Comparison of ENCODE assay signal across 9 cellular contexts in the genomic region with DNA sequence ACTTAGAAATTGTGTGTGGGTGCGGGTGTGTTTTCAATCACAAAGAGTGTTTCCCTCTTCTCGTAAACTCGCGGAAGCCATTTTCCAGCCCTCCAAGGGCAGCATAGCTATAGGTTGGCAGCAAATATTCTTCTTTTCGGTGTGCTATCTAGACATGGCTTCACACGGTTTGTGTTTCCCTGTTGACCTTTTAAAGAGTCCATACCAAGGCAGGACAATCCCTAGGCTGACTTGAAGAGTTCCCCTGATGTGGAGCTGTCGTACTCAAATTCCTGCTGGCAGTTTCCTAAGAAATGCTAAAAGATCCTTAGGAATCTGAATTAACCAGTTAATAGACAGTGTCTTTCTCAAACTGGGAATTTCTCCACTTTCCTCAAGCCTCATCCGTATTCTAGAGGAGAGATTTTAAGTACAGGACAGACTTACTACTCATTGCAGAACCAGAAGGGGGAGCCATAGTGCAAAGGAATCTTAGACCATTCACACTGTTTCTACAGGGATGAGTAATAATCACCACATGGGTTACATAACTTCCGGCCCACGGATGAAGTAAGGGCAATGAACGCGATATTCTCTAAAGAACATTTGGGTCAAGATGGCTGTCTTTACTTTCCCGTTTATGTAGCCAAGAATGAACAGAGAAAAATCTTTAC.
DNase-seq lines count a peak whose midpoint lies in the region; ATAC-seq and TF ChIP-seq lines count a peak whose summit lies in the region.
"Had no signal": no experiment of that assay in that cellular context is flagged by ENCODE, and none has a peak within 500 bp of the region (broad histone marks: within the 10 kb centered on the region; RNA-seq: fewer than 3 reads in every experiment).

No MANE protein-coding gene starts in this region.

- H3K27ac Mint-ChIP-seq in T-helper 2 cell treated with Interferon-gamma antibody and Interleukin-4, amounts not matched to agents 5 μg/mL and 100 μg/mL, for 36 hours = no peak overlapping the region
- H3K27ac Mint-ChIP-seq: activated naive CD8-positive, alpha-beta T cell treated with anti-CD3 and anti-CD28 coated beads, Interleukin-2, amount 10 ng/mL, durations not matched to agents 7 days and 5 days had no signal

- no peak overlapping the region for H3K4me3 Mint-ChIP-seq in T-helper 2 cell treated with Interferon-gamma antibody and Interleukin-4, amounts not matched to agents 5 μg/mL and 100 μg/mL, for 36 hours
- H3K4me3 Mint-ChIP-seq: activated naive CD8-positive, alpha-beta T cell treated with anti-CD3 and anti-CD28 coated beads, Interleukin-2, amount 10 ng/mL, durations not matched to agents 7 days and 5 days had no signal

- H3K36me3 ChIP-seq in heart left ventricle = no peaks in the 10 kb centered on the region
- no peaks in the 10 kb centered on the region for H3K36me3 ChIP-seq in right atrium auricular region
- H3K36me3 ChIP-seq in OCI-LY7 (ENCODE audit: insufficient read depth, low read length) = no peaks in the 10 kb centered on the region
- H3K36me3 ChIP-seq in esophagus squamous epithelium = no peaks in the 10 kb centered on the region

- peak; percentile 49 to 70 (median 60) for ATAC-seq in heart left ventricle

- no peak overlapping the region for H3K4me3 ChIP-seq in heart left ventricle
- H3K4me3 ChIP-seq in right atrium auricular region = no peak overlapping the region
- no peak overlapping the region for H3K4me3 ChIP-seq in OCI-LY7 (ENCODE audit: low read depth, low read length, poor library complexity, severe bottlenecking)
- no peak overlapping the region for H3K4me3 ChIP-seq in esophagus squamous epithelium
- H3K4me3 ChIP-seq in skeletal muscle cell (ENCODE audit: low read depth, low read length) = no peak overlapping the region

- no peaks in the 10 kb centered on the region for H3K79me2 ChIP-seq in OCI-LY7 (ENCODE audit: insufficient read depth, low read depth, low read length)

- TF ChIP-seq POLR2A in heart left ventricle (IDR thresholded peaks at IDR 0.05) (no peak), esophagus squamous epithelium (IDR thresholded peaks at IDR 0.05) (no peak)

- CTCF ChIA-PET in OCI-LY7 (lab: Charles Lee; ENCODE audit: unreplicated experiment) = no interaction called here

- H3K27ac ChIP-seq in heart left ventricle (no peak overlapping the region), right atrium auricular region (no peak overlapping the region), OCI-LY7 (ENCODE audit: low read depth, low read length, poor library complexity, severe bottlenecking) (no peak overlapping the region), esophagus squamous epithelium (no peak overlapping the region)

- H3K36me3 Mint-ChIP-seq in T-helper 2 cell treated with Interferon-gamma antibody and Interleukin-4, amounts not matched to agents 5 μg/mL and 100 μg/mL, for 36 hours (ENCODE audit: low read depth) = no peaks in the 10 kb centered on the region
- H3K36me3 Mint-ChIP-seq: activated naive CD8-positive, alpha-beta T cell treated with anti-CD3 and anti-CD28 coated beads, Interleukin-2, amount 10 ng/mL, durations not matched to agents 7 days and 5 days had no signal

- TF ChIP-seq CTCF in heart left ventricle (IDR thresholded peaks at IDR 0.05) = peak in 11 of 12 donors; percentile 17 to 59 (median 40)
- TF ChIP-seq CTCF in right atrium auricular region (IDR thresholded peaks at IDR 0.05) = peak in 1 of 2 donors; percentile 31
- peak; percentile 73 for TF ChIP-seq CTCF in OCI-LY7 (conservative IDR thresholded peaks at IDR 0.05; ENCODE audit: low read length)
- peak in 5 of 6 experiments; percentile 16 to 54 (median 18) for TF ChIP-seq CTCF in esophagus squamous epithelium (IDR thresholded peaks at IDR 0.05)

- peaks cover 0 to 8% (median 0%) of the 10 kb centered on the region in 9 donors for H3K27me3 ChIP-seq in heart left ventricle
- H3K27me3 ChIP-seq in right atrium auricular region = no peaks in the 10 kb centered on the region
- H3K27me3 ChIP-seq in esophagus squamous epithelium = no peaks in the 10 kb centered on the region

- H3K4me1 ChIP-seq in heart left ventricle = no peaks in the 10 kb centered on the region
- H3K4me1 ChIP-seq in right atrium auricular region = no peaks in the 10 kb centered on the region
- H3K4me1 ChIP-seq in OCI-LY7 (ENCODE audit: insufficient read depth, low read length, poor library complexity, severe bottlenecking) = no peaks in the 10 kb centered on the region
- no peaks in the 10 kb centered on the region for H3K4me1 ChIP-seq in esophagus squamous epithelium

- no peaks in the 10 kb centered on the region for H3K9me2 ChIP-seq in OCI-LY7 (ENCODE audit: insufficient read depth, low read length)

- H3K4me2 ChIP-seq in OCI-LY7 (ENCODE audit: low read length) = no peak overlapping the region

- no TSS peak for BruUV-seq in OCI-LY7 (replicated peaks; lab: Mats Ljungman, UMichigan)

- H3K9me3 Mint-ChIP-seq in T-helper 2 cell treated with Interferon-gamma antibody and Interleukin-4, amounts not matched to agents 5 μg/mL and 100 μg/mL, for 36 hours = peaks cover 4% of the 10 kb centered on the region

- 47 to 53% (median 51%) methylated on average over 13 of the region's 13 CpGs for WGBS in heart left ventricle, 4 donors
- WGBS in esophagus squamous epithelium, 2 donors = 55 to 58% methylated on average over 13 of the region's 13 CpGs

- no peaks in the 10 kb centered on the region for H3K27me3 Mint-ChIP-seq in T-helper 2 cell treated with Interferon-gamma antibody and Interleukin-4, amounts not matched to agents 5 μg/mL and 100 μg/mL, for 36 hours (ENCODE audit: low read depth)
- H3K27me3 Mint-ChIP-seq: activated naive CD8-positive, alpha-beta T cell treated with anti-CD3 and anti-CD28 coated beads, Interleukin-2, amount 10 ng/mL, durations not matched to agents 7 days and 5 days had no signal

- POLR2A ChIA-PET in OCI-LY7 (lab: Charles Lee) = no interaction called here

- peaks cover 0 to 11% (median 0%) of the 10 kb centered on the region in 12 donors for H3K9me3 ChIP-seq in heart left ventricle
- no peaks in the 10 kb centered on the region for H3K9me3 ChIP-seq in right atrium auricular region
- H3K9me3 ChIP-seq in OCI-LY7 (ENCODE audit: low read length) = no peaks in the 10 kb centered on the region
- H3K9me3 ChIP-seq in esophagus squamous epithelium = no peaks in the 10 kb centered on the region

- intact Hi-C loops in heart left ventricle (cut with DNase I) = no loop called here
- intact Hi-C loops in OCI-LY7 (cut with micrococcal nuclease; ENCODE audit: unreplicated experiment) = no loop called here
- intact Hi-C loops in esophagus squamous epithelium (cut with DNase I) = no loop called here

- DNase-seq in heart left ventricle (peak in 1 of 5 donors; percentile 8), right atrium auricular region (ENCODE audit: low spot score) (no peak), OCI-LY7 (ENCODE audit: low spot score) (peak; percentile 21), esophagus squamous epithelium (lab: John Stamatoyannopoulos, UW) (no peak), skeletal muscle cell (ENCODE audit: low read depth) (peak; percentile 53), NCI-H2107 treated with DMSO at 0.1 percent for 48 hours (lab: John Stamatoyannopoulos, UW; ENCODE audit: unreplicated experiment) (no peak), NCI-H1092 (lab: John Stamatoyannopoulos, UW) (no peak)
- no peak for DNase-seq in T-helper 2 cell treated with Interferon-gamma antibody and Interleukin-4, amounts not matched to agents 5 μg/mL and 100 μg/mL, for 36 hours (ENCODE audit: low spot score)
- DNase-seq: activated naive CD8-positive, alpha-beta T cell treated with anti-CD3 and anti-CD28 coated beads, Interleukin-2, amount 10 ng/mL, durations not matched to agents 7 days and 5 days had no signal

- no peaks in the 10 kb centered on the region for H3K4me1 Mint-ChIP-seq in T-helper 2 cell treated with Interferon-gamma antibody and Interleukin-4, amounts not matched to agents 5 μg/mL and 100 μg/mL, for 36 hours (ENCODE audit: low read depth)
- H3K4me1 Mint-ChIP-seq: activated naive CD8-positive, alpha-beta T cell treated with anti-CD3 and anti-CD28 coated beads, Interleukin-2, amount 10 ng/mL, durations not matched to agents 7 days and 5 days had no signal

- no peak overlapping the region for H2AFZ ChIP-seq in OCI-LY7 (ENCODE audit: low read length)

- H4K20me1 ChIP-seq in OCI-LY7 (ENCODE audit: insufficient read depth, low read length) = no peaks in the 10 kb centered on the region

Comparison
In these comparisons a context has a peak if more than half of its experiments do, and no peak if none do; other contexts are left out.
1. DNase-seq: peak in OCI-LY7 (single experiment) and skeletal muscle cell (single experiment); none in right atrium auricular region (single experiment), esophagus squamous epithelium (single experiment), NCI-H2107 treated with DMSO at 0.1 percent for 48 hours (single experiment), T-helper 2 cell treated with Interferon-gamma antibody and Interleukin-4, amounts not matched to agents 5 μg/mL and 100 μg/mL, for 36 hours (single experiment) and NCI-H1092 (single experiment).